ENCODE assay signal across 20 cellular contexts in genomic region chr12:105085537-105085936, GRCh38. TPM values are rescaled to one million over a fixed set of nuclear protein-coding genes. Genes with fewer than 3 reads are reported as not detected.
DNase-seq lines count a peak whose midpoint lies in the region; ATAC-seq and TF ChIP-seq lines count a peak whose summit lies in the region.
"Had no signal": no experiment of that assay in that cellular context is flagged by ENCODE, and none has a peak within 500 bp of the region (broad histone marks: within the 10 kb centered on the region; RNA-seq: fewer than 3 reads in every experiment).

No MANE protein-coding gene starts in this region.

- H3K27me3 Mint-ChIP-seq in activated T-cell treated with anti-CD3 and anti-CD28 coated beads, Interleukin-2, amount 50 U/mL, for 72 hours (ENCODE audit: low read depth): peaks cover 30% of the 10 kb centered on the region
- H3K27me3 Mint-ChIP-seq in endodermal cell (ENCODE audit: insufficient read depth): peaks cover 31% of the 10 kb centered on the region
- peaks cover 30% of the 10 kb centered on the region for H3K27me3 Mint-ChIP-seq in stimulated activated memory B cell treated with anti-CD40 and anti-IgM and Interleukin-4, amounts not matched to agents 10 μg/mL and 1 μg/mL and 100 μg/mL, for 72 hours

- H2AFZ ChIP-seq in OCI-LY7 (ENCODE audit: low read length): no peak overlapping the region
- H2AFZ ChIP-seq: parathyroid adenoma had no signal

- H3K9me2 ChIP-seq in OCI-LY7 (ENCODE audit: insufficient read depth, low read length): no peaks in the 10 kb centered on the region

- H3K27ac ChIP-seq in OCI-LY7 (ENCODE audit: low read depth, low read length, poor library complexity, severe bottlenecking) (no peak overlapping the region), endodermal cell (ENCODE audit: low read depth, low read length) (no peak overlapping the region), Peyer's patch (no peak overlapping the region)
- H3K27ac ChIP-seq: left lung, parathyroid adenoma had no signal

- TF ChIP-seq CTCF in OCI-LY7 (conservative IDR thresholded peaks at IDR 0.05; ENCODE audit: low read length) (0 out of 2 replicates have a peak, but pooled peaks have one; percentile 15), endodermal cell (conservative IDR thresholded peaks at IDR 0.05) (peak; percentile 25), Peyer's patch (IDR thresholded peaks at IDR 0.05) (no peak)

- no peak for ATAC-seq in activated T-cell treated with anti-CD3 and anti-CD28 coated beads, Interleukin-2, amount 50 U/mL, for 72 hours (replicated peaks in 1 of 2)
- ATAC-seq in stimulated activated memory B cell treated with anti-CD40 and anti-IgM and Interleukin-4, amounts not matched to agents 10 μg/mL and 1 μg/mL and 100 μg/mL, for 72 hours: no peak
- ATAC-seq in GM18511 (IDR thresholded peaks at IDR 0.05; ENCODE audit: unreplicated experiment): no peak
- ATAC-seq in HG03457 (IDR thresholded peaks at IDR 0.05; ENCODE audit: unreplicated experiment): no peak
- ATAC-seq: left lung, mucosa of descending colon, SK-N-SH treated with all-trans-retinoic acid at 6 μM for 48 hours had no signal

- H3K4me1 ChIP-seq in OCI-LY7 (ENCODE audit: insufficient read depth, low read length, poor library complexity, severe bottlenecking): peaks cover 4% of the 10 kb centered on the region
- no peaks in the 10 kb centered on the region for H3K4me1 ChIP-seq in endodermal cell (ENCODE audit: control insufficient read depth, insufficient read depth, low read length)
- H3K4me1 ChIP-seq in Peyer's patch: peaks cover 0 to 6% (median 0%) of the 10 kb centered on the region in 4 donors

- H3K79me2 ChIP-seq in OCI-LY7 (ENCODE audit: insufficient read depth, low read depth, low read length): no peaks in the 10 kb centered on the region
- H3K79me2 ChIP-seq: parathyroid adenoma had no signal

- H3K4me3 ChIP-seq in OCI-LY7 (ENCODE audit: low read depth, low read length, poor library complexity, severe bottlenecking) (no peak overlapping the region), endodermal cell (ENCODE audit: low read length) (no peak overlapping the region), Peyer's patch (no peak overlapping the region)
- H3K4me3 ChIP-seq: left lung, mucosa of descending colon had no signal

- no peak overlapping the region for H3K27ac Mint-ChIP-seq in activated T-cell treated with anti-CD3 and anti-CD28 coated beads, Interleukin-2, amount 50 U/mL, for 72 hours
- H3K27ac Mint-ChIP-seq in endodermal cell: no peak overlapping the region
- no peak overlapping the region for H3K27ac Mint-ChIP-seq in stimulated activated memory B cell treated with anti-CD40 and anti-IgM and Interleukin-4, amounts not matched to agents 10 μg/mL and 1 μg/mL and 100 μg/mL, for 72 hours

- peaks cover 5 to 11% of the 10 kb centered on the region in 2 donors for H3K36me3 Mint-ChIP-seq in activated T-cell treated with anti-CD3 and anti-CD28 coated beads, Interleukin-2, amount 50 U/mL, for 72 hours (ENCODE audit: insufficient read depth in 2 of 2)
- H3K36me3 Mint-ChIP-seq in endodermal cell (ENCODE audit: low read depth): no peaks in the 10 kb centered on the region
- H3K36me3 Mint-ChIP-seq in stimulated activated memory B cell treated with anti-CD40 and anti-IgM and Interleukin-4, amounts not matched to agents 10 μg/mL and 1 μg/mL and 100 μg/mL, for 72 hours: no peaks in the 10 kb centered on the region

- no peak for DNase-seq in activated T-cell treated with anti-CD3 and anti-CD28 coated beads, Interleukin-2, amount 50 U/mL, for 72 hours
- DNase-seq in activated T-cell treated with anti-CD3 and anti-CD28 coated beads for 4 hours: no peak
- DNase-seq in OCI-LY7 (ENCODE audit: low spot score): no peak
- no peak for DNase-seq in endodermal cell
- DNase-seq in Peyer's patch: no peak
- DNase-seq: activated naive CD4-positive, alpha-beta T cell; COR-L47; erythroblast; mucosa of descending colon; NCI-H1048; NCI-H2029 treated with DMSO at 0.1 percent for 48 hours; NCI-H82; stimulated activated CD4-positive, alpha-beta T cell treated with anti-CD3 and anti-CD28 coated beads, Interleukin-2, amount 100 ng/mL, for 48 hours had no signal

- POLR2A ChIA-PET in OCI-LY7 (lab: Charles Lee): no interaction called here

- no peaks in the 10 kb centered on the region for H3K36me3 ChIP-seq in OCI-LY7 (ENCODE audit: insufficient read depth, low read length)
- H3K36me3 ChIP-seq in endodermal cell (ENCODE audit: control insufficient read depth, insufficient read depth, low read length): no peaks in the 10 kb centered on the region
- H3K36me3 ChIP-seq in Peyer's patch: no peaks in the 10 kb centered on the region
- H3K36me3 ChIP-seq: gastroesophageal sphincter, left lung had no signal

- H3K4me2 ChIP-seq in OCI-LY7 (ENCODE audit: low read length): no peak overlapping the region

- no peaks in the 10 kb centered on the region for H3K9me3 Mint-ChIP-seq in activated T-cell treated with anti-CD3 and anti-CD28 coated beads, Interleukin-2, amount 50 U/mL, for 72 hours
- H3K9me3 Mint-ChIP-seq in endodermal cell: no peaks in the 10 kb centered on the region
- no peaks in the 10 kb centered on the region for H3K9me3 Mint-ChIP-seq in stimulated activated memory B cell treated with anti-CD40 and anti-IgM and Interleukin-4, amounts not matched to agents 10 μg/mL and 1 μg/mL and 100 μg/mL, for 72 hours

- H3K9me3 ChIP-seq in OCI-LY7 (ENCODE audit: low read length): no peaks in the 10 kb centered on the region
- no peaks in the 10 kb centered on the region for H3K9me3 ChIP-seq in endodermal cell (ENCODE audit: control insufficient read depth, low read length)
- H3K9me3 ChIP-seq in Peyer's patch: no peaks in the 10 kb centered on the region
- H3K9me3 ChIP-seq: gastroesophageal sphincter, left lung, mucosa of descending colon had no signal

- CTCF ChIA-PET in OCI-LY7 (lab: Charles Lee; ENCODE audit: unreplicated experiment): no interaction called here

- intact Hi-C loops in OCI-LY7 (cut with micrococcal nuclease; ENCODE audit: unreplicated experiment): no loop called here

- 94 to 95% methylated on average over 5 to 6 of the region's 6 CpGs for WGBS in endodermal cell (ENCODE audit: insufficient coverage in 1 of 2, insufficient read length in 1 of 2), 2 experiments

- peaks cover 7% of the 10 kb centered on the region for H3K4me1 Mint-ChIP-seq in activated T-cell treated with anti-CD3 and anti-CD28 coated beads, Interleukin-2, amount 50 U/mL, for 72 hours (ENCODE audit: low read depth)
- peaks cover 7% of the 10 kb centered on the region for H3K4me1 Mint-ChIP-seq in endodermal cell
- peaks cover 10% of the 10 kb centered on the region for H3K4me1 Mint-ChIP-seq in stimulated activated memory B cell treated with anti-CD40 and anti-IgM and Interleukin-4, amounts not matched to agents 10 μg/mL and 1 μg/mL and 100 μg/mL, for 72 hours

- H3K9ac ChIP-seq in endodermal cell (ENCODE audit: extremely low read depth, low read length, poor library complexity, severe bottlenecking): no peak overlapping the region
- H3K9ac ChIP-seq: parathyroid adenoma had no signal

- BruUV-seq in OCI-LY7 (replicated peaks; lab: Mats Ljungman, UMichigan): no TSS peak

- H3K4me3 Mint-ChIP-seq in activated T-cell treated with anti-CD3 and anti-CD28 coated beads, Interleukin-2, amount 50 U/mL, for 72 hours: peak overlapping the region; percentile 60 to 65
- H3K4me3 Mint-ChIP-seq in endodermal cell: no peak overlapping the region
- peak overlapping the region; percentile 3 for H3K4me3 Mint-ChIP-seq in stimulated activated memory B cell treated with anti-CD40 and anti-IgM and Interleukin-4, amounts not matched to agents 10 μg/mL and 1 μg/mL and 100 μg/mL, for 72 hours

- no peak for TF ChIP-seq POLR2A in Peyer's patch (IDR thresholded peaks at IDR 0.05)

- no peaks in the 10 kb centered on the region for H4K20me1 ChIP-seq in OCI-LY7 (ENCODE audit: insufficient read depth, low read length)

- H3K27me3 ChIP-seq in endodermal cell (ENCODE audit: control insufficient read depth, insufficient read depth, low read length, poor library complexity, severe bottlenecking) (peaks cover 25% of the 10 kb centered on the region), Peyer's patch (no peaks in the 10 kb centered on the region)
- H3K27me3 ChIP-seq: gastroesophageal sphincter had no signal

RNA-seq across cellular contexts. Expression of gene ALDH1L2, which starts 1.3 kb away (rescaled TPM):
- 10 to 100 TPM; 11.1 to 16.1 TPM for total RNA-seq in activated T-cell treated with anti-CD3 and anti-CD28 coated beads, Interleukin-2, amount 50 U/mL, for 72 hours
- total RNA-seq in OCI-LY7 (2014; rRNA removed; shearing (Covaris generic)): 0.08 TPM in 1 of 2 replicates, not detected in the other
- 0.25 and 0.31 TPM in 2 replicates for total RNA-seq in OCI-LY7 (2022)
- total RNA-seq in endodermal cell: under 1 TPM; 0.22 to 0.27 TPM
- 2.5 TPM for polyA plus RNA-seq in endodermal cell (2013, experiment 1 of 2)
- polyA plus RNA-seq in endodermal cell (2013, experiment 2 of 2): 1.4 TPM
- 1 to 10 TPM in 3 of 4 donors, under 1 TPM in 1; 0.70 to 5.8 (median 4.0) TPM for total RNA-seq in Peyer's patch

RNA-seq across cellular contexts. Expression of gene WASHC4, which starts 22.0 kb away (rescaled TPM):
- total RNA-seq in activated T-cell treated with anti-CD3 and anti-CD28 coated beads, Interleukin-2, amount 50 U/mL, for 72 hours: 10 to 100 TPM; 39.5 to 40.0 TPM
- total RNA-seq in OCI-LY7 (2014; rRNA removed; shearing (Covaris generic)): 54.8 and 63.6 TPM in 2 replicates
- total RNA-seq in OCI-LY7 (2022): 68.5 and 71.8 TPM in 2 replicates
- 10 to 100 TPM; 39.7 to 40.6 TPM for total RNA-seq in endodermal cell
- polyA plus RNA-seq in endodermal cell (2013, experiment 1 of 2): 32.6 TPM
- 30.3 TPM for polyA plus RNA-seq in endodermal cell (2013, experiment 2 of 2)
- 10 to 100 TPM; 56.6 to 93.3 (median 71.4) TPM for total RNA-seq in Peyer's patch

Comparison
In these comparisons a context has a peak if more than half of its experiments do, and no peak if none do; other contexts are left out.
1. CTCF ChIP-seq: peak in OCI-LY7 (single experiment) and endodermal cell (single experiment); none in Peyer's patch (0 of 6).